In the genomic region with DNA sequence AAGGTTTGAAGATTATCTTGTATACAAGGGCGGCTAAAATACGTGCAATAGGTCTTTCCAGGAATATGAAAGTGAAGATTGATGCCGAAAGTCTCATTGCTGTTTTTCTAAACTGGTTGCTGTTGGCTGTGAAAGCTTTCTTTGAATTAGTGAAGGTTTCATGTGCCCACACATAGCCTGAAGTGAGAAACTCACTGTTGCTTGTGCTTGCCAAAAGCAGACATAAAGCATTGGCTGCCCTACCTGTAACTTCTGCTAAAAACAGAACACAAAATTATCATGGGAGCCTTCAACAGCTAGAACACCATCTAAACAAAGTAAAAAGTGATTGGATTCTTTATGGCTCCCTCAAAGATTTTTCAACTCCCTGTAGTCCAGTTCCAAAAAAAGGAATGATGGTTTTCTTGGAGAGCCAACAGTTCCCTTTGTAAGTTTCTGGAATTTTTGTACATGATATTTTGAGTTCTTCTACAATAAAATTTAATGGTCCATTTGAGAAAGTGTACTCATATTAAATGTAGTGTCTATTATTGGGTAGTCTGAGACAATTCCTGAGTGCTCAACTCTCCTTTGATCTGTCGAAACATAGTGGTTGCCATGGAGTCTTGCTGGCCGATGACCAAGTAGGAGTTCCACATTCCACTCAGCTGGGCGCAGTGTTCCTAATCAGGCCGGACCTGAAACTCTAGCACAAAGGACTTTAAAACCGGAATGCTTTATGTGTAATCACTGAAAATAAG, we compare ENCODE assay signal across 8 cellular contexts.
DNase-seq lines count a peak whose midpoint lies in the region; ATAC-seq and TF ChIP-seq lines count a peak whose summit lies in the region.

No MANE protein-coding gene starts in this region.

- peak; percentile 32 for TF ChIP-seq RAD21 in Ishikawa (IDR thresholded peaks at IDR 0.05; ENCODE audit: low read depth)

- intact Hi-C loops in sciatic nerve (cut with DNase I), result no loop called here

- DNase-seq in DMS53 treated with DMSO at 0.1 percent for 48 hours (lab: John Stamatoyannopoulos, UW; ENCODE audit: unreplicated experiment) (peak; percentile 51), astrocyte of the spinal cord (ENCODE audit: low read depth, low spot score) (peak; percentile 90), hippocampal formation (lab: John Stamatoyannopoulos, UW) (peak; percentile 7 to 25), sciatic nerve (ENCODE audit: low spot score) (peak; percentile 96), NCI-H187 treated with DMSO at 0.1 percent for 48 hours (lab: John Stamatoyannopoulos, UW) (no peak), HUDEP-2 (lab: John Stamatoyannopoulos, UW; ENCODE audit: unreplicated experiment in 76 of 76) (no peak), germinal center (ENCODE audit: low spot score) (no peak)

- H3K4me3 ChIP-seq in astrocyte of the spinal cord (ENCODE audit: low read depth, low read length), result no peak overlapping the region

- peak; percentile 68; the same call in 1 of the 2 replicates for TF ChIP-seq EP300 in Ishikawa (IDR thresholded peaks at IDR 0.05; ENCODE audit: borderline replicate concordance)

- ATAC-seq in sciatic nerve, result peak; percentile 99

- peak; percentile 38 for TF ChIP-seq CTCF in astrocyte of the spinal cord (IDR thresholded peaks at IDR 0.05; ENCODE audit: low read depth, low read length)

- in situ Hi-C loops in astrocyte of the spinal cord (cut with HindIII; ENCODE audit: low sequenced_read_pairs), result no loop called here

TF ChIP-seq in Ishikawa, 13 proteins besides CTCF, POLR2A, EP300 and RAD21:
- TF ChIP-seq TEAD4 (IDR thresholded peaks at IDR 0.05), result peak; percentile 92
- TF ChIP-seq CEBPB (IDR thresholded peaks at IDR 0.05), result peak; percentile 52
- no peak for TF ChIP-seq EGR1 (IDR thresholded peaks at IDR 0.05)
- peak; percentile 75 for TF ChIP-seq TCF12 (IDR thresholded peaks at IDR 0.05; ENCODE audit: low read depth)
- TF ChIP-seq NFIC (IDR thresholded peaks at IDR 0.05), result peak; percentile 94
- TF ChIP-seq FOXM1 (IDR thresholded peaks at IDR 0.05; ENCODE audit: borderline replicate concordance, low read depth), result peak; percentile 62; the same call in 1 of the 2 replicates
- TF ChIP-seq, protein P1, sequence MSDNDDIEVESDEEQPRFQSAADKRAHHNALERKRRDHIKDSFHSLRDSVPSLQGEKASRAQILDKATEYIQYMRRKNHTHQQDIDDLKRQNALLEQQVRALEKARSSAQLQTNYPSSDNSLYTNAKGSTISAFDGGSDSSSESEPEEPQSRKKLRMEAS (IDR thresholded peaks at IDR 0.05), result no peak; the same call in 1 of the 2 replicates
- no peak for TF ChIP-seq CREB1 (IDR thresholded peaks at IDR 0.05; ENCODE audit: low read depth)
- TF ChIP-seq, protein P2, sequence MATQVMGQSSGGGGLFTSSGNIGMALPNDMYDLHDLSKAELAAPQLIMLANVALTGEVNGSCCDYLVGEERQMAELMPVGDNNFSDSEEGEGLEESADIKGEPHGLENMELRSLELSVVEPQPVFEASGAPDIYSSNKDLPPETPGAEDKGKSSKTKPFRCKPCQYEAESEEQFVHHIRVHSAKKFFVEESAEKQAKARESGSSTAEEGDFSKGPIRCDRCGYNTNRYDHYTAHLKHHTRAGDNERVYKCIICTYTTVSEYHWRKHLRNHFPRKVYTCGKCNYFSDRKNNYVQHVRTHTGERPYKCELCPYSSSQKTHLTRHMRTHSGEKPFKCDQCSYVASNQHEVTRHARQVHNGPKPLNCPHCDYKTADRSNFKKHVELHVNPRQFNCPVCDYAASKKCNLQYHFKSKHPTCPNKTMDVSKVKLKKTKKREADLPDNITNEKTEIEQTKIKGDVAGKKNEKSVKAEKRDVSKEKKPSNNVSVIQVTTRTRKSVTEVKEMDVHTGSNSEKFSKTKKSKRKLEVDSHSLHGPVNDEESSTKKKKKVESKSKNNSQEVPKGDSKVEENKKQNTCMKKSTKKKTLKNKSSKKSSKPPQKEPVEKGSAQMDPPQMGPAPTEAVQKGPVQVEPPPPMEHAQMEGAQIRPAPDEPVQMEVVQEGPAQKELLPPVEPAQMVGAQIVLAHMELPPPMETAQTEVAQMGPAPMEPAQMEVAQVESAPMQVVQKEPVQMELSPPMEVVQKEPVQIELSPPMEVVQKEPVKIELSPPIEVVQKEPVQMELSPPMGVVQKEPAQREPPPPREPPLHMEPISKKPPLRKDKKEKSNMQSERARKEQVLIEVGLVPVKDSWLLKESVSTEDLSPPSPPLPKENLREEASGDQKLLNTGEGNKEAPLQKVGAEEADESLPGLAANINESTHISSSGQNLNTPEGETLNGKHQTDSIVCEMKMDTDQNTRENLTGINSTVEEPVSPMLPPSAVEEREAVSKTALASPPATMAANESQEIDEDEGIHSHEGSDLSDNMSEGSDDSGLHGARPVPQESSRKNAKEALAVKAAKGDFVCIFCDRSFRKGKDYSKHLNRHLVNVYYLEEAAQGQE (IDR thresholded peaks at IDR 0.05; ENCODE audit: low read depth), result no peak
TF ChIP-seq in Ishikawa: peak in this region for 5.

Comparison
In these comparisons a context has a peak if more than half of its experiments do, and no peak if none do; other contexts are left out.
1. DNase-seq: peak in DMS53 treated with DMSO at 0.1 percent for 48 hours (single experiment), astrocyte of the spinal cord (single experiment), hippocampal formation (2 of 2) and sciatic nerve (single experiment); none in NCI-H187 treated with DMSO at 0.1 percent for 48 hours (single experiment), HUDEP-2 (0 of 76) and germinal center (single experiment).